In the genomic region with DNA sequence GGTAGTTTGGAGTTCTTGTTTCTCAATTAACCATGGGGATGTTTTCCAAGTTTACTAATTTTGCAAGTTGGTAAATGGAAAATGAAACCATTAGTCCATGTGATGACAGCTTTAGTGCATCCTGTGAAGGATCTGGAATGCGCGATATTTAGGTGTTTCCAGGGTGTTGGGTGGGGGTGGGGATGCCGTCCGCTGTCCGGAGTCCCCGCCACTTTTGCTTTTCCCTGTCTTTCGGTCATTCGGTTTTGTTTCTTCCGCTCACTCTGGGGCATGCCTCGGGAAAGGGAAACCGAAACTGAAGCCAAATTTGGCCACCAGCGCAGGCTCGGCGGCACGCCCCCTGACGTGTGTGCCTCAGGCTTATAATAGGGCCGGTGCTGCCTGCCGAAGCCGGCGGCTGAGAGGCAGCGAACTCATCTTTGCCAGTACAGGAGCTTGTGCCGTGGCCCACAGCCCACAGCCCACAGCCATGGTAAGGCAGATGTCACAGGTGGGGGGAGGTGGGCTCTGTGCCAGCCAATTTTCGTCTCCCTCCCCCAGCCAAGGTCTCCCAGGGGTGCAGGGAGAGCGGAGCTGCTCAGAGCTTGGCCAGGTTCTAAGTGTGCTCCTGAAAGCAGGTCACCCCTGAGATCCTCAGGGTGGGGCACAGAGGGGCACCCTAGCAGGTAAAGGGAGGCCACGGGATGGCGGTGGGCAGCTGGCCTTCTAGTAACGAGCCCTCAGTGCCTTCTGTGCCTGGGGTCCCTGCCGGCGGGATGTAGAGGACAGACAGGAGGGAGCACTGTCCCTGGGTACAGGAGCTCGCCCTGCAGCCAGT, we compare ENCODE assay signal across 8 cellular contexts. TPM values are rescaled to one million over a fixed set of nuclear protein-coding genes. Genes with fewer than 3 reads are reported as not detected.
A peak's percentile ranks its signal among the peaks of the same experiment; 100 is the strongest.
DNase-seq lines count a peak whose midpoint lies in the region; ATAC-seq, FAIRE-seq and TF ChIP-seq lines count a peak whose summit lies in the region.

A gene (plus strand): TSS at position 393 of the 817 bp plus-strand sequence. CDS start 77 bp downstream, at position 470.

- H3K27ac ChIP-seq in 22Rv1 (peak within 1 kb of the TSS; percentile 94), liver (ENCODE audit: low read depth in 1 of 2, low read length in 2 of 2) (peak within 1 kb of the TSS; percentile 88 to 97)

- peak; percentile 80 for ATAC-seq in HG02981 (IDR thresholded peaks at IDR 0.05; ENCODE audit: unreplicated experiment)

- TF ChIP-seq RAD21 in liver (IDR thresholded peaks at IDR 0.05), result peak in 1 of 2 donors; percentile 46

- H3K36me3 ChIP-seq in liver (ENCODE audit: control insufficient read depth in 4 of 4, insufficient read depth in 3 of 4, low read depth in 1 of 4, low read length in 3 of 4), result no peaks in the 10 kb centered on the region

- TF ChIP-seq CTCF in 22Rv1 (IDR thresholded peaks at IDR 0.05) (no peak), liver (IDR thresholded peaks at IDR 0.05; ENCODE audit: low read depth, low read length, missing input control) (no peak)

- peak; percentile 93 for FAIRE-seq in GM18507 (lab: Jason Lieb, UNC)

- 4% methylated on average over 30 of the region's 30 CpGs for WGBS in liver

- H3K4me3 ChIP-seq in liver (ENCODE audit: low read depth in 1 of 3, low read length in 3 of 3), result peak within 1 kb of the TSS; percentile 69 to 94 (median 78)

- H3K4me1 ChIP-seq in liver (ENCODE audit: control insufficient read depth in 4 of 4, insufficient read depth in 4 of 4, low read length in 3 of 4), result peaks cover 2 to 15% (median 11%) of the 10 kb centered on the region in 4 donors

- no peak for DNase-seq in GM18507 (ENCODE audit: extremely low spot score, insufficient read length, low read depth)
- peak; percentile 80 for DNase-seq in NCI-H510A (lab: John Stamatoyannopoulos, UW)
- DNase-seq in activated CD4-positive, alpha-beta T cell treated with anti-CD3 and anti-CD28 coated beads, Interleukin-2, amount 50 U/mL, for 24 hours (ENCODE audit: low read depth in 1 of 2, low spot score in 1 of 2), result peak; percentile 62 to 75
- peak; percentile 84 to 89 for DNase-seq in dermis microvascular lymphatic vessel endothelial cell (ENCODE audit: low read depth in 2 of 2)
- peak; percentile 84 for DNase-seq in stimulated activated CD4-positive, alpha-beta T cell treated with anti-CD3 and anti-CD28 coated beads, Interleukin-4, amount 100 ng/mL, for 24 hours

- H3K9me3 ChIP-seq in liver (ENCODE audit: control insufficient read depth in 4 of 4, low read length in 3 of 4), result no peaks in the 10 kb centered on the region

- no peaks in the 10 kb centered on the region for H3K27me3 ChIP-seq in liver (ENCODE audit: control insufficient read depth in 4 of 4, insufficient read depth in 4 of 4, low read length in 3 of 4)

- peak within 1 kb of the TSS; percentile 92 to 93 for H3K9ac ChIP-seq in liver (ENCODE audit: low read depth in 1 of 2, low read length in 2 of 2)

TF ChIP-seq in liver, 16 proteins besides CTCF, POLR2A, EP300 and RAD21:
- TF ChIP-seq GABPA (IDR thresholded peaks at IDR 0.05 in 1 of 2, conservative IDR thresholded peaks at IDR 0.05 in 1 of 2) (peak in 1 of 2 donors; percentile 76), JUND (IDR thresholded peaks at IDR 0.05) (no peak), FOXA1 (IDR thresholded peaks at IDR 0.05) (no peak), RXRA (IDR thresholded peaks at IDR 0.05) (peak in 1 of 2 donors; percentile 24), NR2F2 (IDR thresholded peaks at IDR 0.05) (no peak), EGR1 (IDR thresholded peaks at IDR 0.05; ENCODE audit: low read depth in 2 of 2) (no peak), HNF4A (conservative IDR thresholded peaks at IDR 0.05) (peak; percentile 31 to 49), TAF1 (conservative IDR thresholded peaks at IDR 0.05) (peak; percentile 24), HNF4G (IDR thresholded peaks at IDR 0.05) (no peak), YY1 (IDR thresholded peaks at IDR 0.05) (peak; percentile 82), SP1 (IDR thresholded peaks at IDR 0.05) (peak; percentile 79), FOXA2 (IDR thresholded peaks at IDR 0.05) (no peak)
- TF ChIP-seq, protein P1, sequence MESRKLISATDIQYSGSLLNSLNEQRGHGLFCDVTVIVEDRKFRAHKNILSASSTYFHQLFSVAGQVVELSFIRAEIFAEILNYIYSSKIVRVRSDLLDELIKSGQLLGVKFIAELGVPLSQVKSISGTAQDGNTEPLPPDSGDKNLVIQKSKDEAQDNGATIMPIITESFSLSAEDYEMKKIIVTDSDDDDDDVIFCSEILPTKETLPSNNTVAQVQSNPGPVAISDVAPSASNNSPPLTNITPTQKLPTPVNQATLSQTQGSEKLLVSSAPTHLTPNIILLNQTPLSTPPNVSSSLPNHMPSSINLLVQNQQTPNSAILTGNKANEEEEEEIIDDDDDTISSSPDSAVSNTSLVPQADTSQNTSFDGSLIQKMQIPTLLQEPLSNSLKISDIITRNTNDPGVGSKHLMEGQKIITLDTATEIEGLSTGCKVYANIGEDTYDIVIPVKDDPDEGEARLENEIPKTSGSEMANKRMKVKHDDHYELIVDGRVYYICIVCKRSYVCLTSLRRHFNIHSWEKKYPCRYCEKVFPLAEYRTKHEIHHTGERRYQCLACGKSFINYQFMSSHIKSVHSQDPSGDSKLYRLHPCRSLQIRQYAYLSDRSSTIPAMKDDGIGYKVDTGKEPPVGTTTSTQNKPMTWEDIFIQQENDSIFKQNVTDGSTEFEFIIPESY (IDR thresholded peaks at IDR 0.05), result peak; percentile 67
- TF ChIP-seq, protein P2, sequence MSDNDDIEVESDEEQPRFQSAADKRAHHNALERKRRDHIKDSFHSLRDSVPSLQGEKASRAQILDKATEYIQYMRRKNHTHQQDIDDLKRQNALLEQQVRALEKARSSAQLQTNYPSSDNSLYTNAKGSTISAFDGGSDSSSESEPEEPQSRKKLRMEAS (IDR thresholded peaks at IDR 0.05), result peak; percentile 79
- TF ChIP-seq, protein P3, sequence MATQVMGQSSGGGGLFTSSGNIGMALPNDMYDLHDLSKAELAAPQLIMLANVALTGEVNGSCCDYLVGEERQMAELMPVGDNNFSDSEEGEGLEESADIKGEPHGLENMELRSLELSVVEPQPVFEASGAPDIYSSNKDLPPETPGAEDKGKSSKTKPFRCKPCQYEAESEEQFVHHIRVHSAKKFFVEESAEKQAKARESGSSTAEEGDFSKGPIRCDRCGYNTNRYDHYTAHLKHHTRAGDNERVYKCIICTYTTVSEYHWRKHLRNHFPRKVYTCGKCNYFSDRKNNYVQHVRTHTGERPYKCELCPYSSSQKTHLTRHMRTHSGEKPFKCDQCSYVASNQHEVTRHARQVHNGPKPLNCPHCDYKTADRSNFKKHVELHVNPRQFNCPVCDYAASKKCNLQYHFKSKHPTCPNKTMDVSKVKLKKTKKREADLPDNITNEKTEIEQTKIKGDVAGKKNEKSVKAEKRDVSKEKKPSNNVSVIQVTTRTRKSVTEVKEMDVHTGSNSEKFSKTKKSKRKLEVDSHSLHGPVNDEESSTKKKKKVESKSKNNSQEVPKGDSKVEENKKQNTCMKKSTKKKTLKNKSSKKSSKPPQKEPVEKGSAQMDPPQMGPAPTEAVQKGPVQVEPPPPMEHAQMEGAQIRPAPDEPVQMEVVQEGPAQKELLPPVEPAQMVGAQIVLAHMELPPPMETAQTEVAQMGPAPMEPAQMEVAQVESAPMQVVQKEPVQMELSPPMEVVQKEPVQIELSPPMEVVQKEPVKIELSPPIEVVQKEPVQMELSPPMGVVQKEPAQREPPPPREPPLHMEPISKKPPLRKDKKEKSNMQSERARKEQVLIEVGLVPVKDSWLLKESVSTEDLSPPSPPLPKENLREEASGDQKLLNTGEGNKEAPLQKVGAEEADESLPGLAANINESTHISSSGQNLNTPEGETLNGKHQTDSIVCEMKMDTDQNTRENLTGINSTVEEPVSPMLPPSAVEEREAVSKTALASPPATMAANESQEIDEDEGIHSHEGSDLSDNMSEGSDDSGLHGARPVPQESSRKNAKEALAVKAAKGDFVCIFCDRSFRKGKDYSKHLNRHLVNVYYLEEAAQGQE (IDR thresholded peaks at IDR 0.05), result peak; percentile 85
- TF ChIP-seq, protein P4, sequence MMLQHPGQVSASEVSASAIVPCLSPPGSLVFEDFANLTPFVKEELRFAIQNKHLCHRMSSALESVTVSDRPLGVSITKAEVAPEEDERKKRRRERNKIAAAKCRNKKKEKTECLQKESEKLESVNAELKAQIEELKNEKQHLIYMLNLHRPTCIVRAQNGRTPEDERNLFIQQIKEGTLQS (IDR thresholded peaks at IDR 0.05), result no peak

RNA-seq across cellular contexts. Expression of the gene that starts here (rescaled TPM):
- total RNA-seq in dermis microvascular lymphatic vessel endothelial cell (92.3 and 112 TPM in 2 replicates), liver (10 to 100 TPM in 1 of 2 donors, 1 to 10 TPM in 1; 9.3 to 30.1 TPM)
- polyA plus RNA-seq in liver, result 10 to 100 TPM; 82.8 to 89.4 TPM
